Comparison of ENCODE assay signal across 8 cellular contexts in genomic region chr2:20578266-20578894, GRCh38.
A peak's percentile ranks its signal among the peaks of the same experiment; 100 is the strongest.
DNase-seq lines count a peak whose midpoint lies in the region; ATAC-seq and TF ChIP-seq lines count a peak whose summit lies in the region.

No MANE protein-coding gene starts in this region.

- no peaks in the 10 kb centered on the region for H3K27me3 ChIP-seq in right atrium auricular region
- H3K27me3 ChIP-seq in skeletal muscle tissue (ENCODE audit: control insufficient read depth in 3 of 3, insufficient read depth in 3 of 3, low read length in 3 of 3) = no peaks in the 10 kb centered on the region

- H3K27ac ChIP-seq in right atrium auricular region = peak overlapping the region; percentile 84 to 89
- peak overlapping the region; percentile 86 for H3K27ac ChIP-seq in skeletal muscle tissue (ENCODE audit: low read depth, low read length)

- H3K4me3 ChIP-seq in GM12865 (ENCODE audit: low read depth, low read length) (peak overlapping the region; percentile 2), right atrium auricular region (no peak overlapping the region), skeletal muscle tissue (ENCODE audit: low read length in 3 of 3) (peak overlapping the region in 2 of 3 donors; percentile 40 to 45)

- no peak for ATAC-seq in activated CD8-positive, alpha-beta T cell treated with anti-CD3 and anti-CD28 coated beads for 36 hours
- no peak for ATAC-seq in HG03196 (IDR thresholded peaks at IDR 0.05; ENCODE audit: unreplicated experiment)

- no peaks in the 10 kb centered on the region for H3K9me3 Mint-ChIP-seq in activated CD8-positive, alpha-beta T cell treated with anti-CD3 and anti-CD28 coated beads for 36 hours
- no peaks in the 10 kb centered on the region for H3K9me3 Mint-ChIP-seq in progenitor cell of endocrine pancreas (ENCODE audit: low read depth)

- no peaks in the 10 kb centered on the region for H3K27me3 Mint-ChIP-seq in activated CD8-positive, alpha-beta T cell treated with anti-CD3 and anti-CD28 coated beads for 36 hours
- H3K27me3 Mint-ChIP-seq in progenitor cell of endocrine pancreas = no peaks in the 10 kb centered on the region

- H3K36me3 Mint-ChIP-seq in activated CD8-positive, alpha-beta T cell treated with anti-CD3 and anti-CD28 coated beads for 36 hours (ENCODE audit: low read depth) = peaks cover 8% of the 10 kb centered on the region
- H3K36me3 Mint-ChIP-seq in progenitor cell of endocrine pancreas (ENCODE audit: insufficient read depth) = no peaks in the 10 kb centered on the region

- H3K4me1 Mint-ChIP-seq in activated CD8-positive, alpha-beta T cell treated with anti-CD3 and anti-CD28 coated beads for 36 hours (ENCODE audit: low read depth) = peaks cover 26% of the 10 kb centered on the region
- H3K4me1 Mint-ChIP-seq in progenitor cell of endocrine pancreas (ENCODE audit: low read depth) = peaks cover 2% of the 10 kb centered on the region

- POLR2A ChIA-PET in activated CD8-positive, alpha-beta T cell treated with anti-CD3 and anti-CD28 coated beads for 36 hours (lab: Charles Lee) = interaction anchor here (1.4 kb wide), 2 partner anchors 130 to 131 kb away, joined by 3 to 4 read pairs; partner anchors contain the start of gene RHOB

- peaks cover 5 to 88% of the 10 kb centered on the region in 2 donors for H3K4me1 ChIP-seq in right atrium auricular region
- peaks cover 40 to 56% (median 51%) of the 10 kb centered on the region in 3 donors for H3K4me1 ChIP-seq in skeletal muscle tissue (ENCODE audit: control insufficient read depth in 3 of 3, insufficient read depth in 3 of 3, low read length in 3 of 3)

- no peak for TF ChIP-seq CTCF in GM12865 (IDR thresholded peaks at IDR 0.05; ENCODE audit: insufficient read depth, low read depth, low read length, missing control alignments)
- no peak for TF ChIP-seq CTCF in activated CD8-positive, alpha-beta T cell treated with anti-CD3 and anti-CD28 coated beads for 36 hours (IDR thresholded peaks at IDR 0.05)
- no peak for TF ChIP-seq CTCF in right atrium auricular region (IDR thresholded peaks at IDR 0.05)
- no peak for TF ChIP-seq CTCF in progenitor cell of endocrine pancreas (IDR thresholded peaks at IDR 0.05; ENCODE audit: unreplicated experiment)

- peaks cover 0 to 6% of the 10 kb centered on the region in 2 donors for H3K9me3 ChIP-seq in right atrium auricular region
- H3K9me3 ChIP-seq in skeletal muscle tissue (ENCODE audit: control insufficient read depth in 3 of 3, low read length in 3 of 3) = peaks cover 0 to 5% (median 0%) of the 10 kb centered on the region in 3 donors

- intact Hi-C loops in activated CD8-positive, alpha-beta T cell treated with anti-CD3 and anti-CD28 coated beads for 36 hours (cut with micrococcal nuclease) = no loop called here

- H3K27ac Mint-ChIP-seq in activated CD8-positive, alpha-beta T cell treated with anti-CD3 and anti-CD28 coated beads for 36 hours = peak overlapping the region; percentile 34
- no peak overlapping the region for H3K27ac Mint-ChIP-seq in progenitor cell of endocrine pancreas

- H3K36me3 ChIP-seq in right atrium auricular region (no peaks in the 10 kb centered on the region), skeletal muscle tissue (ENCODE audit: control insufficient read depth in 3 of 3, insufficient read depth in 3 of 3, low read length in 3 of 3) (no peaks in the 10 kb centered on the region)

- no peak for DNase-seq in GM12865 (ENCODE audit: low read depth)
- no peak for DNase-seq in activated CD8-positive, alpha-beta T cell treated with anti-CD3 and anti-CD28 coated beads for 36 hours
- no peak for DNase-seq in right atrium auricular region (ENCODE audit: low spot score)
- DNase-seq in progenitor cell of endocrine pancreas (ENCODE audit: low spot score, unreplicated experiment) = no peak
- no peak for DNase-seq in NCI-H748 (lab: John Stamatoyannopoulos, UW; ENCODE audit: unreplicated experiment)
- no peak for DNase-seq in activated T-cell treated with anti-CD3 and anti-CD28 coated beads, Interleukin-2, amount 50 U/mL, for 1 hour

- H3K4me3 Mint-ChIP-seq in activated CD8-positive, alpha-beta T cell treated with anti-CD3 and anti-CD28 coated beads for 36 hours = no peak overlapping the region
- no peak overlapping the region for H3K4me3 Mint-ChIP-seq in progenitor cell of endocrine pancreas (ENCODE audit: low read depth)

- peak overlapping the region in 2 of 3 donors; percentile 50 to 53 for H3K9ac ChIP-seq in skeletal muscle tissue (ENCODE audit: low read depth in 1 of 3, low read length in 3 of 3)

- CTCF ChIA-PET in activated CD8-positive, alpha-beta T cell treated with anti-CD3 and anti-CD28 coated beads for 36 hours (lab: Charles Lee) = no interaction called here

Comparison
In these comparisons a context has a peak if more than half of its experiments do, and no peak if none do; other contexts are left out.
1. H3K4me3 ChIP-seq: peak in GM12865 (single experiment) and skeletal muscle tissue (2 of 3); none in right atrium auricular region (0 of 2).